Comparison of ENCODE assay signal across 8 cellular contexts in the genomic region with DNA sequence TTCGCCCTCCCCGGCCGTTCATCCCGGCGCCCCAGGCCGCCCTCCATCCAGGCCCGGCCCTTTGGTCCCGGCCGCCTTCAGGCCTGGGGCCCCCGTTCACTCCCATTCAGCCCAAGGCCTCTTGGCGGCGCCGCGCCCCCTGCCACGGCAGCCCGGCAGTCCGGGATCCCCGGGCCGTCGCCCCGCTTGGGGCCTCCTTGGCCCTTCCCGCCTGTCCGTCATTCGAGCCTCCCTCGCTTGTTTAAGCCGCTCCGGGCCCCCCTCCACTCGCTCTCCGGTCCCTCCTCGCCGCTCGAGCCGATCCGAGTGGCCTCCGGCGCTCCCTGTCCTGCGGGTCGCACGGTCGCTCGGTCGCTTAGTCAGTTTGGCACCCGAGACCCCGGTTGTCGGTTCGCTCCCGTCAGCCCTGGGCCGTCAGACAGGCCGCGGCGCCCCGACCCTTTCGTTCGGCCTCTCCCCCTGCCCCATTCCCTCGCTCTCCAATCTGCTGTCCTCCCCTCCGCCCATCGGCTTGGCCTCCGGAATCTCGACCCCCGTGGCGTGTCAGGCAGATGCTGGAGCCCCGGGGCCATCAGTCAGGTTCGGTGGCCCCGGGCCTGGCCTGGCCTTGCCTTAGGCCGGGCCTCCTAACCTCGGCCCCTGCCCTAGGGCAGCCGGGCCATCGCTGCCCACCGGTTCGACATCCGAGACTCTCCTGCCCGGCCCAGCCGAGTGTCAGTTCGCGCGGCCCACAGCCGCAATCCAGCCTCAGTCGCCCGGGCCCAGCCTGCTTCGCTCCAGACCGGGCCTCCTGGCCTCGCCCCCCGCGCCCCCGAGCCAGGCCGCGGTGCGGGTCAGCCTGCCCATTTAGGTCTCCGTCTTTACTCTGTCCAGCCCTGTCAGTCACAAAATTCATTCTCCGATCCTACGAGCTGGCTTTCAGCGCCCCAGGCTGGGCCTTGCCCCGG. TPM values are rescaled to one million over a fixed set of nuclear protein-coding genes. Genes with fewer than 3 reads are reported as not detected.
DNase-seq lines count a peak whose midpoint lies in the region; ATAC-seq and TF ChIP-seq lines count a peak whose summit lies in the region.

No MANE protein-coding gene starts in this region.

- peaks cover 40% of the 10 kb centered on the region for H3K4me1 Mint-ChIP-seq in central memory CD8-positive, alpha-beta T cell

- H3K4me3 Mint-ChIP-seq in central memory CD8-positive, alpha-beta T cell: peak overlapping the region; percentile 99

- H3K36me3 ChIP-seq in kidney epithelial cell (ENCODE audit: control insufficient read depth, insufficient read depth, low read length): peaks cover 1% of the 10 kb centered on the region

- DNase-seq in DMS53 (lab: John Stamatoyannopoulos, UW): peak; percentile 83
- peak; percentile 58 for DNase-seq in KBM-7
- peak; percentile 5 for DNase-seq in activated CD4-positive, CD25-positive, alpha-beta regulatory T cell treated with anti-CD3 and anti-CD28 coated beads, Interleukin-2, amount 50 U/mL, for 16 hours (ENCODE audit: low read depth, low spot score)
- DNase-seq in central memory CD8-positive, alpha-beta T cell (ENCODE audit: low spot score in 2 of 2): peak; percentile 37 to 39
- no peak for DNase-seq in kidney epithelial cell (ENCODE audit: low read depth)
- DNase-seq in stimulated activated CD4-positive, alpha-beta T cell treated with anti-CD3 and anti-CD28 coated beads, Interleukin-15, amount 100 ng/mL, for 24 hours: peak; percentile 69

- in situ Hi-C loops in KBM-7 (cut with MboI; ENCODE audit: low pct_unique_long_range_greater_than_20kb, low sequenced_read_pairs): no loop called here

- no peaks in the 10 kb centered on the region for H3K9me3 Mint-ChIP-seq in central memory CD8-positive, alpha-beta T cell

- H3K27me3 ChIP-seq in kidney epithelial cell (ENCODE audit: control insufficient read depth, insufficient read depth, low read length): no peaks in the 10 kb centered on the region

- peaks cover 18% of the 10 kb centered on the region for H3K36me3 Mint-ChIP-seq in central memory CD8-positive, alpha-beta T cell (ENCODE audit: insufficient read depth)

- ATAC-seq in GM21360 (IDR thresholded peaks at IDR 0.05; ENCODE audit: unreplicated experiment) (peak; percentile 41), GM18517 (IDR thresholded peaks at IDR 0.05; ENCODE audit: unreplicated experiment) (no peak)
- ATAC-seq in central memory CD8-positive, alpha-beta T cell (replicated peaks; ENCODE audit: extremely low read depth, poor library complexity, severe bottlenecking): peak; percentile 14

- H3K27me3 Mint-ChIP-seq in central memory CD8-positive, alpha-beta T cell: no peaks in the 10 kb centered on the region

- TF ChIP-seq CTCF in kidney epithelial cell (IDR thresholded peaks at IDR 0.05; ENCODE audit: insufficient read depth, low read length, poor library complexity, severe bottlenecking): no peak

- peak overlapping the region; percentile 98 for H3K27ac Mint-ChIP-seq in central memory CD8-positive, alpha-beta T cell (ENCODE audit: low read depth)

- H3K4me3 ChIP-seq in kidney epithelial cell (ENCODE audit: low read depth, low read length): peak overlapping the region; percentile 74

RNA-seq across cellular contexts. Expression of a gene that starts 1.1 kb away (rescaled TPM):
- 102 and 132 TPM in 2 replicates for total RNA-seq in kidney epithelial cell

RNA-seq across cellular contexts. Expression of a gene that starts 1.1 kb away (rescaled TPM):
- 435 and 575 TPM in 2 replicates for total RNA-seq in kidney epithelial cell

RNA-seq across cellular contexts. Expression of a gene that starts 38.2 kb away (rescaled TPM):
- 24.0 and 29.6 TPM in 2 replicates for total RNA-seq in kidney epithelial cell

RNA-seq across cellular contexts. Expression of a gene that starts 54.8 kb away (rescaled TPM):
- total RNA-seq in kidney epithelial cell: 2.9 and 6.1 TPM in 2 replicates
